8 cellular contexts compared by ENCODE assay signal in the genomic region with DNA sequence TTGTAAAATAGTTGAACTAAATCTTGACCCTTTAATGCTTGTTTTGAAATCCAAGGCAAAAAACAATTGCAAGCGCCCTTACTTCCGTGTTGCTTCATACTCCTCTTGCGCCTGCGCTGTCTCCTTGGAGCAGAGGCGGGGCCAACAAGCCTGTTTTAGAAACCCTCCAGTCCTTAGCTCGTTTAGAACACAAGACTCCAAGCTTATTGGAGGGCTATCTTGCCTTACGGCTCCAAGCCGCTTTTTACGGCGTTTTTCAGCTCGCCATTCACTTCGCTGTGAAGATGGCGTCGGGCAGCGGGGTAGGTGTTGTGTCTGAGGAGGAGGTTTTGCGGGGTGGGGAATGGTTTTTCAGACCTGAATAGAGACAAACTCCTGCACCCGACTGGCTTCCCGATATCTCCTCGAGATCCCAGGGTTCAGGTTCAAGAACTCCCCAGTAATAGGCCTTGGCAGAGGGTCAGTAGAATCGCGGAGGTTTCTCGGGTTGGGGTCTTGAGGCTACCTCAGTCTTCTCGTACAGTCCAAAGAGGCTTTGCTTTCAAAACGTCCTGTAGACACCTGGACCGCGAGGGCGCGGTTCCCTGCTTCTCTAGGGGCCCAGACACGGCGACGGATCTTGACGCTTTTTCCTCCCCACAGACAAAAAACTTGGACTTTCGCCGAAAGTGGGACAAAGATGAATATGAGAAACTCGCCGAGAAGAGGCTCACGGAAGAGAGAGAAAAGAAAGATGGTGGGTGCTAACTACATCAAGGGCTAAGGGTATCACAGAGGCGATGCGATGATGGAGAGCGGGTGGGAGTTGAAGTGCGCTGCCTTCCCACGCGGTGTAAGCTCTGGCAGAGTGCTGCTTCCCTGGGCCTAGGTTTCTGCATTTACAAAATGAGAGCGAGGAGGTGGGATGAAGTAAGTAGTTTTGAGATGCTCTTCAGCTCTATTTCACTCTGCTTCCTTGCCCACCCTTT. TPM values are rescaled to one million over a fixed set of nuclear protein-coding genes. Genes with fewer than 3 reads are reported as not detected.
DNase-seq lines count a peak whose midpoint lies in the region; ATAC-seq and TF ChIP-seq lines count a peak whose summit lies in the region.

A gene with protein sequence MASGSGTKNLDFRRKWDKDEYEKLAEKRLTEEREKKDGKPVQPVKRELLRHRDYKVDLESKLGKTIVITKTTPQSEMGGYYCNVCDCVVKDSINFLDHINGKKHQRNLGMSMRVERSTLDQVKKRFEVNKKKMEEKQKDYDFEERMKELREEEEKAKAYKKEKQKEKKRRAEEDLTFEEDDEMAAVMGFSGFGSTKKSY (plus strand): TSS at position 271 of the 968 bp plus-strand sequence. CDS start 14 bp downstream, at position 285.

- no peak within 1 kb of the TSS for H2BK20ac ChIP-seq in IMR-90 (ENCODE audit: low read depth, low read length)

- H3K18ac ChIP-seq in IMR-90 (ENCODE audit: low read depth, low read length), result no peak within 1 kb of the TSS

- peak within 1 kb of the TSS; percentile 76 for H3K14ac ChIP-seq in IMR-90 (replicated peaks; ENCODE audit: low read depth, low read length)

- dilution Hi-C loops in IMR-90 (cut with HindIII; ENCODE audit: low sequenced_read_pairs, unreplicated experiment), result no loop called here

- intact Hi-C loops in IMR-90 (cut with micrococcal nuclease), result no loop called here

- H3K27ac ChIP-seq in IMR-90 (ENCODE audit: insufficient read depth, low read length), result peak within 1 kb of the TSS; percentile 54

- no peak within 1 kb of the TSS for H2BK5ac ChIP-seq in IMR-90 (ENCODE audit: low read depth, low read length, poor library complexity, severe bottlenecking)

- no peak within 1 kb of the TSS for H4K91ac ChIP-seq in IMR-90 (ENCODE audit: insufficient read depth, low read depth, low read length)

- DNase-seq in DMS 273 (lab: John Stamatoyannopoulos, UW; ENCODE audit: unreplicated experiment) (peak; percentile 99), IMR-90 (peak; percentile 99), OCI-M1 (lab: John Stamatoyannopoulos, UW) (peak; percentile 98), activated T-cell treated with anti-CD3 and anti-CD28 coated beads for 24 hours (ENCODE audit: low read depth) (peak; percentile 91), epidermal melanocyte (ENCODE audit: insufficient read length, low spot score) (peak; percentile 92), middle frontal gyrus (ENCODE audit: extremely low spot score, low spot score) (peak; percentile 99)
- DNase-seq in stimulated activated CD8-positive, alpha-beta memory T cell treated with anti-CD3 and anti-CD28 coated beads, Interleukin-2, amount 100 ng/mL, for 48 hours (ENCODE audit: low read depth in 2 of 2), result peak; percentile 80 to 86

- H3K56ac ChIP-seq in IMR-90 (ENCODE audit: extremely low read depth, insufficient read depth, low read length), result peak within 1 kb of the TSS; percentile 85

- peak within 1 kb of the TSS; percentile 51; the same call in 1 of the 2 replicates for H2AK5ac ChIP-seq in IMR-90 (ENCODE audit: low read depth, low read length)

- H4K8ac ChIP-seq in IMR-90 (ENCODE audit: low read depth in 2 of 2, low read length in 2 of 2), result peak within 1 kb of the TSS; percentile 59 to 89

- H4K5ac ChIP-seq in IMR-90 (ENCODE audit: low read depth, low read length), result peak within 1 kb of the TSS; percentile 33

- H3K4me3 ChIP-seq in IMR-90 (ENCODE audit: insufficient read depth, low read depth, low read length), result peak within 1 kb of the TSS; percentile 65

- peak within 1 kb of the TSS; percentile 68 for H3K4ac ChIP-seq in IMR-90 (ENCODE audit: low read depth, low read length)

- TF ChIP-seq POLR2A in IMR-90 (IDR thresholded peaks at IDR 0.05; ENCODE audit: low read depth, low read length), result peak; percentile 90

- no peak within 1 kb of the TSS for H2BK15ac ChIP-seq in IMR-90 (ENCODE audit: low read depth, low read length)

- H3K9ac ChIP-seq in IMR-90 (ENCODE audit: low read depth, low read length), result peak within 1 kb of the TSS; percentile 87

- no peak for TF ChIP-seq RAD21 in IMR-90 (IDR thresholded peaks at IDR 0.05; ENCODE audit: low read length)

- H3K4me2 ChIP-seq in IMR-90 (ENCODE audit: low read depth, low read length), result peak within 1 kb of the TSS; percentile 99

- no peak for TF ChIP-seq CTCF in IMR-90 (conservative IDR thresholded peaks at IDR 0.05; ENCODE audit: low read depth, low read length)

- peaks cover 3% of the 10 kb centered on the region; the same call in 1 of the 2 replicates for H3K4me1 ChIP-seq in IMR-90 (ENCODE audit: control insufficient read depth, insufficient read depth, low read length)

- H4K20me1 ChIP-seq in IMR-90 (ENCODE audit: insufficient read depth, low read length), result no peaks in the 10 kb centered on the region

- H3K9me1 ChIP-seq in IMR-90 (ENCODE audit: insufficient read depth, low read length), result 0 out of 2 replicates have a peak, but pooled peaks cover 3% of the 10 kb centered on the region

- CTCF ChIA-PET in IMR-90 (lab: Yijun Ruan, JAX), result interaction anchor here (0.6 kb wide), 1 partner anchor 97 kb away, joined by 3 read pairs; no protein-coding TSS in a partner anchor

- peak within 1 kb of the TSS; percentile 34 for H2AK9ac ChIP-seq in IMR-90 (replicated peaks; ENCODE audit: low read depth, low read length, poor library complexity)

- H2BK120ac ChIP-seq in IMR-90 (ENCODE audit: low read depth, low read length), result no peak within 1 kb of the TSS

- peak within 1 kb of the TSS; percentile 87 for H2AFZ ChIP-seq in IMR-90 (replicated peaks; ENCODE audit: low read length, poor library complexity)

- POLR2A ChIA-PET in IMR-90 (lab: Charles Lee; ENCODE audit: unreplicated experiment), result interaction anchor here (0.6 to 1.0 kb wide), 3 partner anchors 10 to 13 kb away, joined by 3 to 4 read pairs (median 4); partner anchors contain the start of genes HARS1 and HARS2

- H3K36me3 ChIP-seq in IMR-90 (ENCODE audit: control insufficient read depth, insufficient read depth, low read length), result peaks cover 43% of the 10 kb centered on the region

- H3K9me3 ChIP-seq in IMR-90 (ENCODE audit: control insufficient read depth, insufficient read depth, low read length), result no peaks in the 10 kb centered on the region

- in situ Hi-C loops in IMR-90 (cut with MboI; ENCODE audit: low sequenced_read_pairs), result no loop called here

- no peaks in the 10 kb centered on the region for H3K27me3 ChIP-seq in IMR-90 (ENCODE audit: control insufficient read depth, insufficient read depth, low read length)

- no TSS peak for BruUV-seq in IMR-90 (replicated peaks; lab: Mats Ljungman, UMichigan)

- 23% methylated on average over 3 of the region's 44 CpGs; no CpG with 5 or more reads in 1 of the 2 experiments for WGBS in IMR-90 (ENCODE audit: extremely low coverage in 2 of 2, insufficient read length in 1 of 2), 2 experiments

- peak; percentile 97 for ATAC-seq in GM21528 (IDR thresholded peaks at IDR 0.05; ENCODE audit: low FRiP score, unreplicated experiment)
- peak; percentile 100 for ATAC-seq in IMR-90 (ENCODE audit: low read depth)

- H3K79me1 ChIP-seq in IMR-90 (ENCODE audit: low read depth in 1 of 2, low read length in 2 of 2), result peaks cover 27 to 34% of the 10 kb centered on the region in 2 experiments

- peak within 1 kb of the TSS; percentile 57; the same call in 1 of the 2 replicates for H3K23ac ChIP-seq in IMR-90 (ENCODE audit: low read depth, low read length)

TF ChIP-seq in IMR-90, 13 proteins besides CTCF, POLR2A, EP300 and RAD21:
- TF ChIP-seq CEBPB (IDR thresholded peaks at IDR 0.05; ENCODE audit: low read depth, low read length) (peak; percentile 94), MAFK (IDR thresholded peaks at IDR 0.05; ENCODE audit: low read depth, low read length) (no peak)

RNA-seq across cellular contexts. Expression of the gene that starts here (rescaled TPM):
- 16.3 and 44.7 TPM in 2 replicates for total RNA-seq in IMR-90 (2012; rRNA removed)
- 32.2 and 41.2 TPM in 2 replicates for polyA plus RNA-seq in IMR-90 (2012; rRNA removed)
- 9.6 and 18.6 TPM in 2 replicates for polyA plus RNA-seq in IMR-90 (2012; cell fraction: cytosol; rRNA removed)
- 3.6 and 25.4 TPM in 2 replicates for polyA plus RNA-seq in IMR-90 (2012; cell fraction: nucleus; rRNA removed; ENCODE audit: low replicate concordance)

Comparison
In these comparisons a context has a peak if more than half of its experiments do, and no peak if none do; other contexts are left out.
1. Peak in every context shown above with its lines: DNase-seq, ATAC-seq, H3K4me3 ChIP-seq and H3K27ac ChIP-seq.